ENCODE assay signal across 23 cellular contexts in the genomic region with DNA sequence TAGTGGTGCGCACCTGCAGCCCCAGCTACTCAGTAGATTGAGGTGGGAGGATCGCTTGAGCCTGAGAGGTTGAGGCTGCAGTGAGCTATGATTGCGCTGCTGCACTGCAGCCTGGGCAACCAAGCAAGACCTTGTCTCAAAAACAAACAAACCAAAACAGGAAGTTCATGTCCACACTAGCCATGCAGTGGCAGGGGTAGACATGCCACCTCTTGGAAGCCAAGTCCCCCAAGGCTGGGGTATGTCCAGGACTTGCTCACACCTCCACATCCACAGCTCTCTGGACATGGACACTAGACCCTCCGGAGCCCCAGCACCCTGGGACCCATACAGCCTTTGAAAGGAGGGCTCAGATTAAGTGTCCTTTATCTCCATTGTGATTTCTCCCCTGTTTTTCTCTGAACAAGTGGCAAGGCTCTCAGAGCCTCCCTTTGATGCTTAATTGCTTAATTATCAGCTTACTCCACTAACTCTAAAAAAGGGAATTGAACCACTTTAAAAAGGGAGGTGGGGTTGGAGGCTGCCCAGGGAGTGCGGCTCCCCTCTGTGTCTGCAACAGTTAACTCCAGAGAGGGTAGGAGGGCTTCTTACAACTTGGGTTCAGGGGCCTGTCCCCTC.
"Had no signal": no experiment of that assay in that cellular context is flagged by ENCODE, and none has a peak within 500 bp of the region (broad histone marks: within the 10 kb centered on the region; RNA-seq: fewer than 3 reads in every experiment).

No MANE protein-coding gene starts in this region.

- H3K4me1 Mint-ChIP-seq: stimulated activated memory B cell treated with anti-CD40 and anti-IgM and Interleukin-4, amounts not matched to agents 10 μg/mL and 1 μg/mL and 100 μg/mL, for 72 hours had no signal

- H3K4me1 ChIP-seq: body of pancreas, foreskin keratinocyte, sigmoid colon, upper lobe of right lung had no signal

- H3K36me3 Mint-ChIP-seq: activated CD8-positive, alpha-beta memory T cell treated with anti-CD3 and anti-CD28 coated beads, Interleukin-2, amount 10 ng/mL, durations not matched to agents 7 days and 5 days; mesothelial cell of epicardium; natural killer cell treated with Interleukin-12 subunit alpha and Interleukin-12 subunit beta and Interleukin-15 and Interleukin-18, amount 100 ng/mL, for 72 hours; stimulated activated memory B cell treated with anti-CD40 and anti-IgM and Interleukin-4, amounts not matched to agents 10 μg/mL and 1 μg/mL and 100 μg/mL, for 72 hours had no signal

- ATAC-seq: activated CD8-positive, alpha-beta memory T cell treated with anti-CD3 and anti-CD28 coated beads, Interleukin-2, amount 10 ng/mL, durations not matched to agents 7 days and 5 days; activated T-helper 17 cell treated with anti-CD3 and anti-CD28 coated beads, Interleukin-2, amount 50 U/mL, for 72 hours; body of pancreas; foreskin keratinocyte; left colon; natural killer cell treated with Interleukin-12 subunit alpha and Interleukin-12 subunit beta and Interleukin-15 and Interleukin-18, amount 100 ng/mL, for 72 hours; stimulated activated memory B cell treated with anti-CD40 and anti-IgM and Interleukin-4, amounts not matched to agents 10 μg/mL and 1 μg/mL and 100 μg/mL, for 72 hours; upper lobe of right lung had no signal

- H3K27ac ChIP-seq: body of pancreas, dorsolateral prefrontal cortex, foreskin keratinocyte, sigmoid colon, thoracic aorta, upper lobe of right lung, VCaP had no signal

- H3K36me3 ChIP-seq: sigmoid colon, thoracic aorta, upper lobe of right lung had no signal

- H3K27ac Mint-ChIP-seq: activated naive CD8-positive, alpha-beta T cell treated with anti-CD3 and anti-CD28 coated beads, Interleukin-2, amount 10 ng/mL, durations not matched to agents 7 days and 5 days; mesothelial cell of epicardium; natural killer cell treated with Interleukin-12 subunit alpha and Interleukin-12 subunit beta and Interleukin-15 and Interleukin-18, amount 100 ng/mL, for 72 hours; stimulated activated memory B cell treated with anti-CD40 and anti-IgM and Interleukin-4, amounts not matched to agents 10 μg/mL and 1 μg/mL and 100 μg/mL, for 72 hours had no signal

- H3K27me3 Mint-ChIP-seq: activated CD8-positive, alpha-beta memory T cell treated with anti-CD3 and anti-CD28 coated beads, Interleukin-2, amount 10 ng/mL, durations not matched to agents 7 days and 5 days; activated T-helper 17 cell treated with anti-CD3 and anti-CD28 coated beads, Interleukin-2, amount 50 U/mL, for 72 hours; stimulated activated memory B cell treated with anti-CD40 and anti-IgM and Interleukin-4, amounts not matched to agents 10 μg/mL and 1 μg/mL and 100 μg/mL, for 72 hours had no signal

- DNase-seq: activated CD4-positive, alpha-beta T cell treated with anti-CD3 and anti-CD28 coated beads for 1 hour; activated CD4-positive, alpha-beta T cell treated with anti-CD3 and anti-CD28 coated beads, Interleukin-2, amount 50 U/mL, for 4 hours; activated CD8-positive, alpha-beta memory T cell treated with anti-CD3 and anti-CD28 coated beads, Interleukin-2, amount 10 ng/mL, durations not matched to agents 7 days and 5 days; activated naive CD4-positive, alpha-beta T cell; activated naive CD8-positive, alpha-beta T cell treated with anti-CD3 and anti-CD28 coated beads, Interleukin-2, amount 10 ng/mL, durations not matched to agents 7 days and 5 days; amygdala; body of pancreas; dorsolateral prefrontal cortex; foreskin keratinocyte; hypothalamus; islet precursor cell; left colon; occipital lobe; posterior cingulate gyrus; sigmoid colon; stimulated activated CD4-positive, alpha-beta T cell treated with anti-CD3 and anti-CD28 coated beads, Interleukin-4, amount 100 ng/mL, for 24 hours; upper lobe of right lung had no signal

- H3K4me3 ChIP-seq: body of pancreas, dorsolateral prefrontal cortex, sigmoid colon, thoracic aorta, upper lobe of right lung had no signal

- H3K9me3 Mint-ChIP-seq: activated naive CD8-positive, alpha-beta T cell treated with anti-CD3 and anti-CD28 coated beads, Interleukin-2, amount 10 ng/mL, durations not matched to agents 7 days and 5 days; activated T-helper 17 cell treated with anti-CD3 and anti-CD28 coated beads, Interleukin-2, amount 50 U/mL, for 72 hours; mesothelial cell of epicardium; natural killer cell treated with Interleukin-12 subunit alpha and Interleukin-12 subunit beta and Interleukin-15 and Interleukin-18, amount 100 ng/mL, for 72 hours; stimulated activated memory B cell treated with anti-CD40 and anti-IgM and Interleukin-4, amounts not matched to agents 10 μg/mL and 1 μg/mL and 100 μg/mL, for 72 hours had no signal

- H3K4me3 Mint-ChIP-seq: activated CD8-positive, alpha-beta memory T cell treated with anti-CD3 and anti-CD28 coated beads, Interleukin-2, amount 10 ng/mL, durations not matched to agents 7 days and 5 days; activated naive CD8-positive, alpha-beta T cell treated with anti-CD3 and anti-CD28 coated beads, Interleukin-2, amount 10 ng/mL, durations not matched to agents 7 days and 5 days; activated T-helper 17 cell treated with anti-CD3 and anti-CD28 coated beads, Interleukin-2, amount 50 U/mL, for 72 hours; mesothelial cell of epicardium; natural killer cell treated with Interleukin-12 subunit alpha and Interleukin-12 subunit beta and Interleukin-15 and Interleukin-18, amount 100 ng/mL, for 72 hours; stimulated activated memory B cell treated with anti-CD40 and anti-IgM and Interleukin-4, amounts not matched to agents 10 μg/mL and 1 μg/mL and 100 μg/mL, for 72 hours had no signal

- H3K27me3 ChIP-seq: body of pancreas, foreskin keratinocyte, sigmoid colon, upper lobe of right lung had no signal

- H3K9me3 ChIP-seq: body of pancreas, sigmoid colon, thoracic aorta, upper lobe of right lung had no signal
